15 cellular contexts compared by ENCODE assay signal in the genomic region with DNA sequence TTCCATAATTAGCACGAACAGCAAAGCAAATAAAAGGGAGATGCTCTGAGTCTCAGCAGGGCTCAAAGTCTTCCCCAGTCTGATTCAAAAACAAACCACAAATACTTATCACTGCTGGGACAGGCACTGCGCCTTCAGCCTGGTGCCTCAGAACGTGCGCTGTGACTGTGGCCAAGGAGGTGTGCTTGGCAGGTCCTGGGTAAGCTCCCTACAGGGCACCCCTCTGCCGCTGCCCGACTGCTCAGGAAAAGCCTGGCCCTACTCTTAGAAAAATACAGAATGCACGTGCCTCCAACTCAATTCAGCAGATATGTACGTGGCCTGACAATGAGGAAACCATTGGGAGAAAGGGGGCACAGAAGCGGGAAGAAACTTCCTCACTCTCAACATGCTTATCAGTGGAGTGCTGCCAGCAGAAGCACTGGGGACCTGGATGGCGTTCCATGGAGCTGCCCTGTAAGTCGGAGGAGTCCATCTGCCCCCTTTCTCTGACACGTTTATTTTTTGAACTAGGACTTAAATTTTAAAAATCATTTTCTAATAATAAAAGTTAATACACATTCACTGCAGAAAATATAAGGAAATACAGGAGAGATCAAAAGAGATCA.
DNase-seq lines count a peak whose midpoint lies in the region; ATAC-seq, FAIRE-seq and TF ChIP-seq lines count a peak whose summit lies in the region.
"Had no signal": no experiment of that assay in that cellular context is flagged by ENCODE, and none has a peak within 500 bp of the region (broad histone marks: within the 10 kb centered on the region; RNA-seq: fewer than 3 reads in every experiment).

No MANE protein-coding gene starts in this region.

- no peaks in the 10 kb centered on the region for H4K20me1 ChIP-seq in SK-N-SH (ENCODE audit: insufficient read depth)

- H3K4me2 ChIP-seq in SK-N-SH = no peak overlapping the region

- H3K9ac ChIP-seq in SK-N-SH (no peak overlapping the region), endocrine pancreas (ENCODE audit: control insufficient read depth, insufficient read depth, low read length) (no peak overlapping the region), kidney (ENCODE audit: low read length in 2 of 2) (no peak overlapping the region)

- TF ChIP-seq CTCF in SK-N-SH (IDR thresholded peaks at IDR 0.05) = no peak
- TF ChIP-seq CTCF in left lung (IDR thresholded peaks at IDR 0.05) = no peak
- TF ChIP-seq CTCF in thoracic aorta (IDR thresholded peaks at IDR 0.05) = no peak
- no peak for TF ChIP-seq CTCF in kidney (IDR thresholded peaks at IDR 0.05; ENCODE audit: borderline replicate concordance, extremely low read depth, insufficient read depth)

- no peak overlapping the region for H2AFZ ChIP-seq in SK-N-SH (ENCODE audit: low read depth)

- FAIRE-seq in kidney (lab: Jason Lieb, UNC) = no peak
- FAIRE-seq: GM18507 had no signal

- H3K27ac ChIP-seq in SK-N-SH (ENCODE audit: low read depth in 2 of 2, low read length in 1 of 2) (peak overlapping the region in 1 of 2 experiments; percentile 39; a peak in 2 of 4 replicates), left lung (no peak overlapping the region), thoracic aorta (no peak overlapping the region), kidney (ENCODE audit: low read depth in 2 of 2, low read length in 2 of 2) (no peak overlapping the region)
- H3K27ac ChIP-seq: neutrophil, SK-N-MC had no signal

- no peak overlapping the region for H3K4me3 ChIP-seq in SK-N-SH (ENCODE audit: low read depth in 2 of 2, low read length in 1 of 2)
- peak overlapping the region; percentile 92 for H3K4me3 ChIP-seq in endocrine pancreas (ENCODE audit: control insufficient read depth, insufficient read depth, low read length)
- no peak overlapping the region for H3K4me3 ChIP-seq in left lung
- H3K4me3 ChIP-seq in thoracic aorta = peak overlapping the region; percentile 67
- no peak overlapping the region for H3K4me3 ChIP-seq in kidney (ENCODE audit: low read length in 2 of 2)
- H3K4me3 ChIP-seq: SK-N-MC had no signal

- POLR2A ChIA-PET in SK-N-SH (lab: Yijun Ruan, JAX) = no interaction called here

- H3K4me1 ChIP-seq in SK-N-SH (ENCODE audit: control insufficient read depth in 1 of 2, insufficient read depth in 2 of 2, low read depth in 1 of 2, low read length in 1 of 2) (peaks cover 3 to 56% of the 10 kb centered on the region in 2 experiments; a peak in 2 of 4 replicates), endocrine pancreas (ENCODE audit: control insufficient read depth, insufficient read depth, low read length) (no peaks in the 10 kb centered on the region), left lung (no peaks in the 10 kb centered on the region), thoracic aorta (ENCODE audit: control insufficient read depth in 1 of 2, low read depth in 2 of 2) (peaks cover 0 to 10% of the 10 kb centered on the region in 2 donors), kidney (ENCODE audit: control insufficient read depth in 1 of 2, insufficient read depth in 1 of 2, low read depth in 1 of 2, low read length in 2 of 2) (peaks cover 0 to 10% of the 10 kb centered on the region in 2 donors)

- intact Hi-C loops in left lung (cut with DNase I) (no loop called here), kidney (cut with DNase I) (no loop called here)

- CTCF ChIA-PET in SK-N-SH (lab: Yijun Ruan, JAX) = interaction anchor here (0.9 to 1.1 kb wide), 2 partner anchors 13 to 696 kb away, joined by 3 read pairs; no protein-coding TSS in a partner anchor

- H3K36me3 ChIP-seq in SK-N-SH (replicated peaks in 1 of 2; ENCODE audit: control insufficient read depth in 1 of 2, insufficient read depth in 2 of 2, low read length in 1 of 2) = peaks cover 0 to 2% of the 10 kb centered on the region in 2 experiments
- H3K36me3 ChIP-seq in endocrine pancreas (ENCODE audit: control insufficient read depth, insufficient read depth, low read length) = no peaks in the 10 kb centered on the region
- no peaks in the 10 kb centered on the region for H3K36me3 ChIP-seq in left lung
- no peaks in the 10 kb centered on the region for H3K36me3 ChIP-seq in thoracic aorta
- H3K36me3 ChIP-seq in kidney (ENCODE audit: control insufficient read depth in 1 of 2, insufficient read depth in 2 of 2, low read length in 2 of 2) = peaks cover 0 to 3% of the 10 kb centered on the region in 2 donors
- H3K36me3 ChIP-seq: transverse colon had no signal

- H3K9me2 ChIP-seq in SK-N-SH = no peaks in the 10 kb centered on the region

- no peak for TF ChIP-seq EP300 in SK-N-SH (IDR thresholded peaks at IDR 0.05; ENCODE audit: borderline replicate concordance in 1 of 2, low read depth in 1 of 2, low read length in 1 of 2)

- no peaks in the 10 kb centered on the region for H3K27me3 ChIP-seq in SK-N-SH (ENCODE audit: insufficient read depth)
- no peaks in the 10 kb centered on the region for H3K27me3 ChIP-seq in endocrine pancreas (ENCODE audit: control insufficient read depth, insufficient read depth, low read length)
- no peaks in the 10 kb centered on the region for H3K27me3 ChIP-seq in left lung
- no peaks in the 10 kb centered on the region for H3K27me3 ChIP-seq in thoracic aorta (replicated peaks; ENCODE audit: insufficient read depth)
- H3K27me3 ChIP-seq: neutrophil, transverse colon had no signal

- no peaks in the 10 kb centered on the region for H3K79me2 ChIP-seq in SK-N-SH (ENCODE audit: insufficient read depth)

- no peak for ATAC-seq in SK-N-SH treated with all-trans-retinoic acid at 6 μM for 48 hours
- ATAC-seq in left lung = peak; percentile 45
- no peak for ATAC-seq in thoracic aorta (ENCODE audit: insufficient number of reproducible peaks, low FRiP score, low read depth)
- no peak for ATAC-seq in GM19324 (IDR thresholded peaks at IDR 0.05; ENCODE audit: low FRiP score, unreplicated experiment)
- ATAC-seq: activated CD8-positive, alpha-beta T cell treated with anti-CD3 and anti-CD28 coated beads for 36 hours had no signal

- no peaks in the 10 kb centered on the region for H3F3A ChIP-seq in SK-N-SH (replicated peaks; ENCODE audit: insufficient read depth)

- WGBS in SK-N-SH (ENCODE audit: low lambda C conversion rate) = 86% methylated on average over 11 of the region's 12 CpGs

- H3K9me3 ChIP-seq in SK-N-SH (no peaks in the 10 kb centered on the region), endocrine pancreas (ENCODE audit: control insufficient read depth, low read length) (no peaks in the 10 kb centered on the region), left lung (no peaks in the 10 kb centered on the region), thoracic aorta (no peaks in the 10 kb centered on the region), kidney (ENCODE audit: control insufficient read depth in 1 of 2, low read length in 2 of 2) (no peaks in the 10 kb centered on the region)
- H3K9me3 ChIP-seq: neutrophil, transverse colon had no signal

- no peak for TF ChIP-seq RAD21 in SK-N-SH (IDR thresholded peaks at IDR 0.05; ENCODE audit: low read length)

- DNase-seq in SK-N-SH (peak; percentile 42), left lung (no peak), thoracic aorta (ENCODE audit: low spot score) (no peak), kidney (no peak), DMS79 treated with DMSO at 0.1 percent for 48 hours (lab: John Stamatoyannopoulos, UW) (no peak)
- DNase-seq: 8988T; activated CD8-positive, alpha-beta T cell treated with anti-CD3 and anti-CD28 coated beads for 36 hours; NCI-H2081 had no signal

TF ChIP-seq in SK-N-SH, 30 proteins besides CTCF, POLR2A, EP300 and RAD21 (continues in another document):
- TF ChIP-seq TEAD4 (IDR thresholded peaks at IDR 0.05; ENCODE audit: borderline replicate concordance, insufficient read depth) (no peak), TAF1 (IDR thresholded peaks at IDR 0.05; ENCODE audit: borderline replicate concordance, low read depth, low read length) (no peak), RXRA (IDR thresholded peaks at IDR 0.05; ENCODE audit: borderline replicate concordance, low read depth) (no peak), MEF2A (IDR thresholded peaks at IDR 0.05; ENCODE audit: borderline replicate concordance, low read depth) (no peak)
- TF ChIP-seq, protein P1, sequence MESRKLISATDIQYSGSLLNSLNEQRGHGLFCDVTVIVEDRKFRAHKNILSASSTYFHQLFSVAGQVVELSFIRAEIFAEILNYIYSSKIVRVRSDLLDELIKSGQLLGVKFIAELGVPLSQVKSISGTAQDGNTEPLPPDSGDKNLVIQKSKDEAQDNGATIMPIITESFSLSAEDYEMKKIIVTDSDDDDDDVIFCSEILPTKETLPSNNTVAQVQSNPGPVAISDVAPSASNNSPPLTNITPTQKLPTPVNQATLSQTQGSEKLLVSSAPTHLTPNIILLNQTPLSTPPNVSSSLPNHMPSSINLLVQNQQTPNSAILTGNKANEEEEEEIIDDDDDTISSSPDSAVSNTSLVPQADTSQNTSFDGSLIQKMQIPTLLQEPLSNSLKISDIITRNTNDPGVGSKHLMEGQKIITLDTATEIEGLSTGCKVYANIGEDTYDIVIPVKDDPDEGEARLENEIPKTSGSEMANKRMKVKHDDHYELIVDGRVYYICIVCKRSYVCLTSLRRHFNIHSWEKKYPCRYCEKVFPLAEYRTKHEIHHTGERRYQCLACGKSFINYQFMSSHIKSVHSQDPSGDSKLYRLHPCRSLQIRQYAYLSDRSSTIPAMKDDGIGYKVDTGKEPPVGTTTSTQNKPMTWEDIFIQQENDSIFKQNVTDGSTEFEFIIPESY (IDR thresholded peaks at IDR 0.05; ENCODE audit: borderline replicate concordance, low read depth) = no peak

TF ChIP-seq in SK-N-SH treated with all-trans-retinoic acid at 6 μM for 48 hours, 23 proteins besides CTCF, POLR2A, EP300 and RAD21 (continues in another document):
- no peak for TF ChIP-seq TSHZ2 (CRISPR knock-in tag; IDR thresholded peaks at IDR 0.05)
- TF ChIP-seq ARNTL (CRISPR knock-in tag; IDR thresholded peaks at IDR 0.05; ENCODE audit: borderline replicate concordance, low read depth) = no peak

Comparison
In these comparisons a context has a peak if more than half of its experiments do, and no peak if none do; other contexts are left out.
1. H3K4me3 ChIP-seq: peak in endocrine pancreas (single experiment) and thoracic aorta (single experiment); none in SK-N-SH (0 of 2), left lung (0 of 2) and kidney (0 of 2).